In genomic region chr5:127369772-127370171, GRCh38 we compare ENCODE assay signal across 15 cellular contexts.
"Had no signal": no experiment of that assay in that cellular context is flagged by ENCODE, and none has a peak within 500 bp of the region (broad histone marks: within the 10 kb centered on the region; RNA-seq: fewer than 3 reads in every experiment).

No MANE protein-coding gene starts in this region.

- FAIRE-seq: keratinocyte had no signal

- H3K27me3 ChIP-seq: adrenal gland, body of pancreas, uterus had no signal

- DNase-seq: activated CD4-positive, alpha-beta T cell treated with anti-CD3 and anti-CD28 coated beads, Interleukin-2, amount 50 U/mL, for 4 hours; activated CD4-positive, CD25-positive, alpha-beta regulatory T cell treated with anti-CD3 and anti-CD28 coated beads, Interleukin-2, amount 50 U/mL, for 72 hours; activated naive CD4-positive, alpha-beta T cell treated with anti-CD3 and anti-CD28 coated beads, Interleukin-2, amount 50 U/mL, for 16 hours; activated T-cell treated with anti-CD3 and anti-CD28 coated beads, Interleukin-2, amount 50 U/mL, for 1 hour; adrenal gland; body of pancreas; cerebellar nuclear complex; dermis blood vessel endothelial cell; left ventricle myocardium inferior; nephron progenitor cell; stimulated activated CD4-positive, alpha-beta T cell treated with anti-CD3 and anti-CD28 coated beads, Interleukin-4, amount 100 ng/mL, for 4 hours; stimulated activated naive CD8-positive, alpha-beta T cell treated with anti-CD3 and anti-CD28 coated beads, Interleukin-15, amount 100 ng/mL, for 72 hours; uterus had no signal

- H3K36me3 ChIP-seq: adrenal gland, left ventricle myocardium inferior, uterus had no signal

- H3K9me3 ChIP-seq: adrenal gland, body of pancreas, left ventricle myocardium inferior, uterus had no signal

- H3K4me3 ChIP-seq: adrenal gland, body of pancreas, left ventricle myocardium inferior, skin epidermis, uterus had no signal

- ATAC-seq: body of pancreas; stimulated activated naive CD8-positive, alpha-beta T cell treated with anti-CD3 and anti-CD28 coated beads, Interleukin-15, amount 100 ng/mL, for 72 hours had no signal

- H3K27ac ChIP-seq: adrenal gland, body of pancreas, left ventricle myocardium inferior, skin epidermis, uterus had no signal

- H3K4me1 ChIP-seq: adrenal gland, body of pancreas, left ventricle myocardium inferior, uterus had no signal
